Comparison of ENCODE assay signal across 16 cellular contexts in genomic region chr5:77638763-77639451, GRCh38. TPM values are rescaled to one million over a fixed set of nuclear protein-coding genes. Genes with fewer than 3 reads are reported as not detected.
A peak's percentile ranks its signal among the peaks of the same experiment; 100 is the strongest.
DNase-seq lines count a peak whose midpoint lies in the region; ATAC-seq and TF ChIP-seq lines count a peak whose summit lies in the region.
"Had no signal": no experiment of that assay in that cellular context is flagged by ENCODE, and none has a peak within 500 bp of the region (broad histone marks: within the 10 kb centered on the region; RNA-seq: fewer than 3 reads in every experiment).

No MANE protein-coding gene starts in this region.

- no peaks in the 10 kb centered on the region for H4K20me1 ChIP-seq in HCT116 (ENCODE audit: insufficient read depth)

- peak; percentile 67 for ATAC-seq in HCT116
- no peak for ATAC-seq in naive thymus-derived CD4-positive, alpha-beta T cell
- no peak for ATAC-seq in HG03442 (IDR thresholded peaks at IDR 0.05; ENCODE audit: unreplicated experiment)

- H3K4me3 ChIP-seq in HCT116 (replicated peaks in 1 of 2; ENCODE audit: low read depth in 1 of 2, low read length in 2 of 2) (no peak overlapping the region), adipocyte (ENCODE audit: low read length) (no peak overlapping the region)
- no peak overlapping the region for H3K4me3 ChIP-seq in naive thymus-derived CD4-positive, alpha-beta T cell (ENCODE audit: low read length)

- peaks cover 11 to 37% (median 28%) of the 10 kb centered on the region in 7 donors for H3K4me1 Mint-ChIP-seq in naive thymus-derived CD4-positive, alpha-beta T cell

- H3K9me3 ChIP-seq in HCT116 (ENCODE audit: control insufficient read depth in 1 of 2, insufficient read depth in 1 of 2, low read depth in 1 of 2, low read length in 2 of 2) (no peaks in the 10 kb centered on the region), adipocyte (ENCODE audit: control insufficient read depth, low read length) (peaks cover 4% of the 10 kb centered on the region)
- H3K9me3 ChIP-seq in naive thymus-derived CD4-positive, alpha-beta T cell (ENCODE audit: control insufficient read depth in 2 of 3, low read length in 3 of 3): peaks cover 0 to 20% (median 0%) of the 10 kb centered on the region in 3 experiments

- H3K9ac ChIP-seq in HCT116 (ENCODE audit: low read length): no peak overlapping the region
- no peak overlapping the region for H3K9ac ChIP-seq in adipocyte (ENCODE audit: low read length)

- no peak overlapping the region for H3K4me2 ChIP-seq in HCT116 (ENCODE audit: low read length)

- peaks cover 76 to 89% (median 80%) of the 10 kb centered on the region in 5 donors for H3K27me3 Mint-ChIP-seq in naive thymus-derived CD4-positive, alpha-beta T cell

- H3K36me3 ChIP-seq in HCT116 (ENCODE audit: control insufficient read depth in 1 of 2, insufficient read depth in 2 of 2, low read length in 2 of 2) (no peaks in the 10 kb centered on the region), adipocyte (ENCODE audit: control insufficient read depth, insufficient read depth, low read length, severe bottlenecking) (no peaks in the 10 kb centered on the region)
- H3K36me3 ChIP-seq in naive thymus-derived CD4-positive, alpha-beta T cell (ENCODE audit: control insufficient read depth in 2 of 3, insufficient read depth in 3 of 3, low read length in 3 of 3): no peaks in the 10 kb centered on the region

- peak; percentile 54 for DNase-seq in COLO668 (lab: John Stamatoyannopoulos, UW; ENCODE audit: unreplicated experiment)
- no peak for DNase-seq in HCT116 (ENCODE audit: low read depth, low spot score)
- peak; percentile 14 for DNase-seq in adipocyte (ENCODE audit: low read depth)
- DNase-seq in naive thymus-derived CD4-positive, alpha-beta T cell: peak in 1 of 9 donors; percentile 8
- DNase-seq in mucosa of gallbladder (ENCODE audit: low spot score): no peak
- no peak for DNase-seq in germinal center (ENCODE audit: low spot score)
- DNase-seq in KG1 (lab: John Stamatoyannopoulos, UW): no peak
- DNase-seq: central memory CD4-positive, alpha-beta T cell; DMS79; NK-92 treated with Interleukin-12 subunit alpha and Interleukin-12 subunit beta, amount 100 ng/mL, for 24 hours; small intestine; T-cell had no signal

- 0 out of 6 replicates have a peak, but pooled peaks of 2 of the 3 experiments have one; percentile 4 to 14 for TF ChIP-seq CTCF in HCT116 (IDR thresholded peaks at IDR 0.05 in 2 of 3, conservative IDR thresholded peaks at IDR 0.05 in 1 of 3; ENCODE audit: borderline replicate concordance in 1 of 3, insufficient read depth in 1 of 3, low read depth in 2 of 3, low read length in 2 of 3)

- H3K9me3 Mint-ChIP-seq in naive thymus-derived CD4-positive, alpha-beta T cell: peaks cover 0 to 63% (median 24%) of the 10 kb centered on the region in 11 donors
- H3K9me3 Mint-ChIP-seq: mesothelial cell of epicardium had no signal

- H3K4me1 ChIP-seq in HCT116 (ENCODE audit: control insufficient read depth in 1 of 2, insufficient read depth in 2 of 2, low read length in 2 of 2) (no peaks in the 10 kb centered on the region), adipocyte (ENCODE audit: control insufficient read depth, insufficient read depth, low read length) (no peaks in the 10 kb centered on the region)
- no peaks in the 10 kb centered on the region for H3K4me1 ChIP-seq in naive thymus-derived CD4-positive, alpha-beta T cell (ENCODE audit: control insufficient read depth in 2 of 2, insufficient read depth in 2 of 2, low read length in 2 of 2)

- H3K9me2 ChIP-seq in HCT116 (ENCODE audit: insufficient read depth): no peaks in the 10 kb centered on the region

- no peaks in the 10 kb centered on the region for H3K27me3 ChIP-seq in HCT116 (ENCODE audit: insufficient read depth, low read length)
- peaks cover 100% of the 10 kb centered on the region for H3K27me3 ChIP-seq in adipocyte (replicated peaks; ENCODE audit: control insufficient read depth, insufficient read depth, low read length)
- peaks cover 49 to 87% of the 10 kb centered on the region in 2 donors for H3K27me3 ChIP-seq in naive thymus-derived CD4-positive, alpha-beta T cell (ENCODE audit: control insufficient read depth in 2 of 2, insufficient read depth in 2 of 2, low read length in 2 of 2)

- intact Hi-C loops in HCT116 (cut with micrococcal nuclease): no loop called here
- intact Hi-C loops in naive thymus-derived CD4-positive, alpha-beta T cell (cut with micrococcal nuclease): no loop called here

- no peaks in the 10 kb centered on the region for H3K79me2 ChIP-seq in HCT116 (ENCODE audit: insufficient read depth, low read length)

- peak overlapping the region in 3 of 9 donors; percentile 25 to 48 (median 26) for H3K27ac Mint-ChIP-seq in naive thymus-derived CD4-positive, alpha-beta T cell
- H3K27ac Mint-ChIP-seq: mesothelial cell of epicardium had no signal

- peak overlapping the region in 7 of 10 donors; percentile 18 to 77 (median 42) for H3K4me3 Mint-ChIP-seq in naive thymus-derived CD4-positive, alpha-beta T cell
- H3K4me3 Mint-ChIP-seq: mesothelial cell of epicardium had no signal

- H3K27ac ChIP-seq in HCT116 (ENCODE audit: low read depth, low read length): no peak overlapping the region
- H3K27ac ChIP-seq in naive thymus-derived CD4-positive, alpha-beta T cell (ENCODE audit: low read depth, low read length): no peak overlapping the region

- TF ChIP-seq POLR2A in HCT116 (IDR thresholded peaks at IDR 0.05; ENCODE audit: borderline replicate concordance, extremely low read depth, insufficient read depth, insufficient read length): no peak

- RAD21 ChIA-PET in HCT116 (lab: Charles Lee; ENCODE audit: low non-redundant PET in 1 of 2, low total read pairs in 2 of 2, uncharacterized antibody in 2 of 2, unreplicated experiment in 2 of 2): no interaction called here

- peaks cover 0 to 17% (median 4%) of the 10 kb centered on the region in 5 donors for H3K36me3 Mint-ChIP-seq in naive thymus-derived CD4-positive, alpha-beta T cell
- H3K36me3 Mint-ChIP-seq: mesothelial cell of epicardium had no signal

- BruUV-seq in HCT116 (replicated peaks; lab: Mats Ljungman, UMichigan): no TSS peak

- CTCF ChIA-PET in HCT116 (lab: Charles Lee): no interaction called here
- CTCF ChIA-PET in naive thymus-derived CD4-positive, alpha-beta T cell (lab: Charles Lee): no interaction called here

- POLR2A ChIA-PET in HCT116 (lab: Charles Lee): no interaction called here
- POLR2A ChIA-PET in naive thymus-derived CD4-positive, alpha-beta T cell (lab: Charles Lee): no interaction called here

- TF ChIP-seq RAD21 in HCT116 (IDR thresholded peaks at IDR 0.05; ENCODE audit: low read depth): no peak

- no peak overlapping the region for H2AFZ ChIP-seq in HCT116 (ENCODE audit: low read depth, low read length, poor library complexity, severe bottlenecking)

TF ChIP-seq in HCT116, 20 proteins besides CTCF, POLR2A, EP300 and RAD21:
- TF ChIP-seq ZNF274 (IDR thresholded peaks at IDR 0.05; ENCODE audit: low read depth, low read length) (no peak), CEBPB (IDR thresholded peaks at IDR 0.05; ENCODE audit: low read depth) (no peak), EGR1 (IDR thresholded peaks at IDR 0.05; ENCODE audit: low read depth) (no peak), EZH2phosphoT487 (IDR thresholded peaks at IDR 0.05; ENCODE audit: borderline replicate concordance) (no peak)

RNA-seq across cellular contexts. Expression of gene OTP, which starts 0.4 kb away (rescaled TPM):
- 0.07 TPM for total RNA-seq in HCT116 (2021; ENCODE audit: unreplicated experiment)
- 0.03 TPM in 1 of 2 replicates, not detected in the other for polyA plus RNA-seq in HCT116 (2012)
- not detected for total RNA-seq in naive thymus-derived CD4-positive, alpha-beta T cell
- polyA plus RNA-seq in naive thymus-derived CD4-positive, alpha-beta T cell: not detected
- not detected for total RNA-seq in mucosa of gallbladder
- total RNA-seq: fibroblast of villous mesenchyme, M059J, mesothelial cell of epicardium, T-cell had no signal
- polyA plus RNA-seq: small intestine had no signal

Comparison
In these comparisons a context has a peak if more than half of its experiments do, and no peak if none do; other contexts are left out.
1. DNase-seq: peak in COLO668 (single experiment) and adipocyte (single experiment); none in HCT116 (single experiment), mucosa of gallbladder (single experiment), germinal center (single experiment) and KG1 (single experiment).